ENCODE assay signal across 22 cellular contexts in the genomic region with DNA sequence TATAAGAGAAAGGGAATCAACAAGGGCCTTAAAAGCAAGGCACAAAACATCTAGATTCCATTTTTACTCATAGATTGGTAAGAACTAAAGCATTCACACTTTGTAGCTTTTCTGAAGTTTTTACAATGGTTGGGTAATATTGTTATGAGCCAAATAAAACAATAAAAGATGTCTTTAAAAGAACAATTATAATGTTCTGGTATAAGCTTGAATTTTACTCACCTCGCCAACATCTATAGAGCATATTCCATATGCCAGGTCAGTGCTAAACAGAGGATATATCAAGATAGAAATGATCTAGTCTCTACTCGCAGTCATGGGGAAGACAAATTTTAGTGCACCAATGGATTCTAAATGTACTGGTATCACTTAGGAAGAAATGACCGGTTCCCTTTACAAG.
"Had no signal": no experiment of that assay in that cellular context is flagged by ENCODE, and none has a peak within 500 bp of the region (broad histone marks: within the 10 kb centered on the region; RNA-seq: fewer than 3 reads in every experiment).

No MANE protein-coding gene starts in this region.

- H3K9me3 ChIP-seq: SJSA1 had no signal

- DNase-seq: Kasumi-1, MM.1S, NCI-H1048, NCI-H1436 treated with DMSO at 0.1 percent for 48 hours, NCI-H1694, NCI-H187 treated with DMSO at 0.1 percent for 48 hours, NCI-H2029 treated with DMSO at 0.1 percent for 48 hours, NCI-H2171, NCI-H226, NCI-H446, NCI-H510A, NCI-H524 treated with DMSO at 0.1 percent for 48 hours, NCI-H69, NCI-H774, Right ventricle myocardium superior, SIG-M5, SW 1271 had no signal

- H3K27ac ChIP-seq: HL-60, KMS-11, SJSA1 had no signal

- H3K9ac ChIP-seq: KMS-11 had no signal

- H3K4me2 ChIP-seq: KMS-11 had no signal

- H3K27me3 ChIP-seq: SJSA1 had no signal

- H3K4me3 ChIP-seq: K562, SJSA1, SK-N-MC had no signal

- H3K4me1 ChIP-seq: SJSA1 had no signal
